Comparison of ENCODE assay signal across 8 cellular contexts in genomic region chr3:102179321-102180290, GRCh38.
DNase-seq lines count a peak whose midpoint lies in the region; ATAC-seq, FAIRE-seq and TF ChIP-seq lines count a peak whose summit lies in the region.

No MANE protein-coding gene starts in this region.

- no peak overlapping the region for H3K4me3 Mint-ChIP-seq in activated CD8-positive, alpha-beta T cell treated with anti-CD3 and anti-CD28 coated beads, Interleukin-2, amount 10 ng/mL, durations not matched to agents 7 days and 5 days

- peak overlapping the region; percentile 44 for H3K27ac Mint-ChIP-seq in activated CD8-positive, alpha-beta T cell treated with anti-CD3 and anti-CD28 coated beads, Interleukin-2, amount 10 ng/mL, durations not matched to agents 7 days and 5 days

- POLR2A ChIA-PET in activated CD8-positive, alpha-beta T cell treated with anti-CD3 and anti-CD28 coated beads, Interleukin-2, amount 10 ng/mL, durations not matched to agents 7 days and 5 days (lab: Charles Lee): interaction anchor here (0.9 kb wide), 1 partner anchor 330 kb away, joined by 4 read pairs; no protein-coding TSS in a partner anchor

- H3K9me3 ChIP-seq in osteoblast (ENCODE audit: low read depth, low read length): no peaks in the 10 kb centered on the region

- H4K20me1 ChIP-seq in osteoblast (ENCODE audit: insufficient read depth, low read length): no peaks in the 10 kb centered on the region

- peaks cover 3% of the 10 kb centered on the region for H3K4me1 Mint-ChIP-seq in activated CD8-positive, alpha-beta T cell treated with anti-CD3 and anti-CD28 coated beads, Interleukin-2, amount 10 ng/mL, durations not matched to agents 7 days and 5 days (ENCODE audit: low read depth)

- no peaks in the 10 kb centered on the region for H3K27me3 ChIP-seq in osteoblast (ENCODE audit: insufficient read depth, low read length)

- ATAC-seq in HG02759 (IDR thresholded peaks at IDR 0.05; ENCODE audit: unreplicated experiment): peak; percentile 76
- no peak for ATAC-seq in activated CD8-positive, alpha-beta T cell treated with anti-CD3 and anti-CD28 coated beads, Interleukin-2, amount 10 ng/mL, durations not matched to agents 7 days and 5 days

- H3K4me2 ChIP-seq in osteoblast (ENCODE audit: insufficient read depth, low read length): peak overlapping the region; percentile 78

- no peaks in the 10 kb centered on the region for H3K36me3 Mint-ChIP-seq in activated CD8-positive, alpha-beta T cell treated with anti-CD3 and anti-CD28 coated beads, Interleukin-2, amount 10 ng/mL, durations not matched to agents 7 days and 5 days (ENCODE audit: low read depth)

- H3K9me3 Mint-ChIP-seq in activated CD8-positive, alpha-beta T cell treated with anti-CD3 and anti-CD28 coated beads, Interleukin-2, amount 10 ng/mL, durations not matched to agents 7 days and 5 days (ENCODE audit: insufficient read depth): no peaks in the 10 kb centered on the region

- peak; percentile 86 for FAIRE-seq in GM12892 (lab: Jason Lieb, UNC)

- DNase-seq in GM12892 (ENCODE audit: insufficient read length): no peak
- no peak for DNase-seq in activated CD8-positive, alpha-beta T cell treated with anti-CD3 and anti-CD28 coated beads, Interleukin-2, amount 10 ng/mL, durations not matched to agents 7 days and 5 days
- DNase-seq in osteoblast (ENCODE audit: insufficient read length, low spot score, missing footprints): no peak
- DNase-seq in T1000 (lab: John Stamatoyannopoulos, UW): no peak
- no peak for DNase-seq in NCI-H2227 treated with DMSO at 0.1 percent for 48 hours (lab: John Stamatoyannopoulos, UW)
- DNase-seq in DMS114 treated with DMSO at 0.1 percent for 48 hours (lab: John Stamatoyannopoulos, UW; ENCODE audit: unreplicated experiment): no peak
- no peak for DNase-seq in T-helper 9 cell

- H3K27ac ChIP-seq in osteoblast (ENCODE audit: low read depth, low read length): peak overlapping the region; percentile 97

- TF ChIP-seq POLR2A in GM12892 (IDR thresholded peaks at IDR 0.05; ENCODE audit: low read depth, low read length): no peak

- no peaks in the 10 kb centered on the region for H3K27me3 Mint-ChIP-seq in activated CD8-positive, alpha-beta T cell treated with anti-CD3 and anti-CD28 coated beads, Interleukin-2, amount 10 ng/mL, durations not matched to agents 7 days and 5 days (ENCODE audit: low read depth)

- peaks cover 52% of the 10 kb centered on the region for H3K4me1 ChIP-seq in osteoblast (ENCODE audit: insufficient read depth, low read length)

- H2AFZ ChIP-seq in osteoblast (ENCODE audit: low read length): peak overlapping the region; percentile 40

- no peaks in the 10 kb centered on the region for H3K79me2 ChIP-seq in osteoblast (ENCODE audit: insufficient read depth, low read length)

- no peaks in the 10 kb centered on the region for H3K36me3 ChIP-seq in osteoblast (ENCODE audit: insufficient read depth, low read length)

- TF ChIP-seq CTCF in osteoblast (IDR thresholded peaks at IDR 0.05; ENCODE audit: extremely low read depth, low read depth, low read length): no peak

- CTCF ChIA-PET in activated CD8-positive, alpha-beta T cell treated with anti-CD3 and anti-CD28 coated beads, Interleukin-2, amount 10 ng/mL, durations not matched to agents 7 days and 5 days (lab: Charles Lee): interaction anchor here (1.1 to 1.6 kb wide), 5 partner anchors 39 to 377 kb away, joined by 3 to 6 read pairs (median 4); no protein-coding TSS in a partner anchor

- H3K4me3 ChIP-seq in osteoblast (ENCODE audit: insufficient read depth, low read length): peak overlapping the region; percentile 36
